8 cellular contexts compared by ENCODE assay signal in the genomic region with DNA sequence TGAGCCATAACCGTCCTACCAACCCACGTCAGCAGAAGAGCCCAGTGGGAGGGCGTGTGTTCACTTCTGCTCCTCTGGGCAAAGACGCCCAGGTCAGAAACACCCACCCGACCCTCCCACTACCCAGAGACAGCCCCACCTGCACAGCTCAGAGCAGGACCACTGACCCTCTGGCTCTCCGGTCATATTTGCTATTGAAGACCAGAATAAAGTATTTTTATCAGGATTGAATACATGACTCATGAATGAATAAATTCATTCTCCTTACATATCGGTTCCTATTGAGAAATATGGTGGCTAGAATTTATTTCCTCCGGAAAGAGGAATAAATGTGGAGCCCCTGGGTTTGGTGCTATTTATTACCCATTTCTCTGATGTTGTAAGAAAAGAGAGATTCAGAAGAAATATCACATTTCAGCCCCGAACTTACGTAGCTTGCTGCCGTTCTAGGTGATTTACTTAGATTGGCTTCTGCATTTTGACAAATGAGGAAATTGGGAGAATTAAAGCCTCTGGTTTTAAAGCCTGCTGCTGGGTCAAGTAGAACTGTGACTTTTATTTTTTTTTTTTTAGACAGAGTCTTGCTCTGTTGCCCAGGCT. TPM values are rescaled to one million over a fixed set of nuclear protein-coding genes. Genes with fewer than 3 reads are reported as not detected.
A peak's percentile ranks its signal among the peaks of the same experiment; 100 is the strongest.
DNase-seq lines count a peak whose midpoint lies in the region; ATAC-seq and TF ChIP-seq lines count a peak whose summit lies in the region.

No MANE protein-coding gene starts in this region.

- H3K9me3 Mint-ChIP-seq in activated CD4-positive, alpha-beta memory T cell treated with anti-CD3 and anti-CD28 coated beads for 36 hours: peaks cover 9% of the 10 kb centered on the region
- H3K9me3 Mint-ChIP-seq in activated CD4-positive, alpha-beta memory T cell treated with anti-CD3 and anti-CD28 coated beads, Interleukin-2, amount 10 ng/mL, durations not matched to agents 7 days and 5 days: peaks cover 11% of the 10 kb centered on the region
- H3K9me3 Mint-ChIP-seq in stimulated activated memory B cell treated with anti-CD40 and anti-IgM and Interleukin-4, amounts not matched to agents 10 μg/mL and 1 μg/mL and 100 μg/mL, for 72 hours: peaks cover 2% of the 10 kb centered on the region

- no peaks in the 10 kb centered on the region for H3K36me3 ChIP-seq in tibial artery

- CTCF ChIA-PET in activated CD4-positive, alpha-beta memory T cell treated with anti-CD3 and anti-CD28 coated beads for 36 hours (lab: Charles Lee): interaction anchor here (0.6 to 4.1 kb wide), 13 partner anchors 13 to 515 kb away, joined by 3 to 36 read pairs (median 3); partner anchors contain the start of gene POP5
- CTCF ChIA-PET in activated CD4-positive, alpha-beta memory T cell treated with anti-CD3 and anti-CD28 coated beads, Interleukin-2, amount 10 ng/mL, durations not matched to agents 7 days and 5 days (lab: Charles Lee): interaction anchor here (0.6 to 1.9 kb wide), 15 partner anchors 14 to 512 kb away, joined by 3 to 11 read pairs (median 4); no protein-coding TSS in a partner anchor

- no peak overlapping the region for H3K27ac Mint-ChIP-seq in activated CD4-positive, alpha-beta memory T cell treated with anti-CD3 and anti-CD28 coated beads for 36 hours
- H3K27ac Mint-ChIP-seq in activated CD4-positive, alpha-beta memory T cell treated with anti-CD3 and anti-CD28 coated beads, Interleukin-2, amount 10 ng/mL, durations not matched to agents 7 days and 5 days: no peak overlapping the region
- no peak overlapping the region for H3K27ac Mint-ChIP-seq in stimulated activated memory B cell treated with anti-CD40 and anti-IgM and Interleukin-4, amounts not matched to agents 10 μg/mL and 1 μg/mL and 100 μg/mL, for 72 hours

- H3K4me1 ChIP-seq in tibial artery: peaks cover 0 to 8% (median 5%) of the 10 kb centered on the region in 4 donors

- peak overlapping the region in 2 of 59 donors; percentile 21 to 26 for H3K27ac ChIP-seq in dorsolateral prefrontal cortex
- no peak overlapping the region for H3K27ac ChIP-seq in tibial artery

- H3K4me3 ChIP-seq in dorsolateral prefrontal cortex (peak overlapping the region; percentile 31 to 73 (median 52)), tibial artery (peak overlapping the region in 1 of 2 donors; percentile 34)

- peak overlapping the region; percentile 68 for H3K4me3 Mint-ChIP-seq in activated CD4-positive, alpha-beta memory T cell treated with anti-CD3 and anti-CD28 coated beads for 36 hours
- no peak overlapping the region for H3K4me3 Mint-ChIP-seq in activated CD4-positive, alpha-beta memory T cell treated with anti-CD3 and anti-CD28 coated beads, Interleukin-2, amount 10 ng/mL, durations not matched to agents 7 days and 5 days
- H3K4me3 Mint-ChIP-seq in stimulated activated memory B cell treated with anti-CD40 and anti-IgM and Interleukin-4, amounts not matched to agents 10 μg/mL and 1 μg/mL and 100 μg/mL, for 72 hours: peak overlapping the region; percentile 65

- POLR2A ChIA-PET in activated CD4-positive, alpha-beta memory T cell treated with anti-CD3 and anti-CD28 coated beads for 36 hours (lab: Charles Lee): interaction anchor here (0.7 kb wide), 1 partner anchor 57 kb away, joined by 4 read pairs; the partner anchor contains the start of gene OASL
- POLR2A ChIA-PET in activated CD4-positive, alpha-beta memory T cell treated with anti-CD3 and anti-CD28 coated beads, Interleukin-2, amount 10 ng/mL, durations not matched to agents 7 days and 5 days (lab: Charles Lee): no interaction called here

- H3K27me3 ChIP-seq in dorsolateral prefrontal cortex (no peaks in the 10 kb centered on the region), tibial artery (peaks cover 0 to 32% of the 10 kb centered on the region in 2 donors)

- ATAC-seq in stimulated activated memory B cell treated with anti-CD40 and anti-IgM and Interleukin-4, amounts not matched to agents 10 μg/mL and 1 μg/mL and 100 μg/mL, for 72 hours: no peak
- no peak for ATAC-seq in GM19395 (IDR thresholded peaks at IDR 0.05; ENCODE audit: unreplicated experiment)

- H3K36me3 Mint-ChIP-seq in activated CD4-positive, alpha-beta memory T cell treated with anti-CD3 and anti-CD28 coated beads for 36 hours: peaks cover 2% of the 10 kb centered on the region
- peaks cover 18% of the 10 kb centered on the region for H3K36me3 Mint-ChIP-seq in activated CD4-positive, alpha-beta memory T cell treated with anti-CD3 and anti-CD28 coated beads, Interleukin-2, amount 10 ng/mL, durations not matched to agents 7 days and 5 days (ENCODE audit: low read depth)
- no peaks in the 10 kb centered on the region for H3K36me3 Mint-ChIP-seq in stimulated activated memory B cell treated with anti-CD40 and anti-IgM and Interleukin-4, amounts not matched to agents 10 μg/mL and 1 μg/mL and 100 μg/mL, for 72 hours

- intact Hi-C loops in activated CD4-positive, alpha-beta memory T cell treated with anti-CD3 and anti-CD28 coated beads for 36 hours (cut with micrococcal nuclease): loop anchor here (1.0 to 10.0 kb wide), 5 partner anchors 36 to 511 kb away; partner anchors contain the start of genes C12orf43 and POP5
- intact Hi-C loops in dorsolateral prefrontal cortex (cut with DNase I): loop anchor here (5.0 to 10.0 kb wide), 3 partner anchors 34 to 514 kb away; partner anchors contain the start of gene POP5 (in 2 of the 2)
- intact Hi-C loops in tibial artery (cut with DNase I; ENCODE audit: low total_unique reads): no loop called here

- H3K9me3 ChIP-seq in tibial artery: peaks cover 0 to 11% (median 0%) of the 10 kb centered on the region in 3 donors

- peaks cover 1% of the 10 kb centered on the region for H3K27me3 Mint-ChIP-seq in activated CD4-positive, alpha-beta memory T cell treated with anti-CD3 and anti-CD28 coated beads for 36 hours
- H3K27me3 Mint-ChIP-seq in activated CD4-positive, alpha-beta memory T cell treated with anti-CD3 and anti-CD28 coated beads, Interleukin-2, amount 10 ng/mL, durations not matched to agents 7 days and 5 days: peaks cover 12% of the 10 kb centered on the region
- peaks cover 10% of the 10 kb centered on the region for H3K27me3 Mint-ChIP-seq in stimulated activated memory B cell treated with anti-CD40 and anti-IgM and Interleukin-4, amounts not matched to agents 10 μg/mL and 1 μg/mL and 100 μg/mL, for 72 hours

- H3K4me1 Mint-ChIP-seq in activated CD4-positive, alpha-beta memory T cell treated with anti-CD3 and anti-CD28 coated beads for 36 hours (ENCODE audit: low read depth): peaks cover 35% of the 10 kb centered on the region
- peaks cover 38% of the 10 kb centered on the region for H3K4me1 Mint-ChIP-seq in activated CD4-positive, alpha-beta memory T cell treated with anti-CD3 and anti-CD28 coated beads, Interleukin-2, amount 10 ng/mL, durations not matched to agents 7 days and 5 days
- H3K4me1 Mint-ChIP-seq in stimulated activated memory B cell treated with anti-CD40 and anti-IgM and Interleukin-4, amounts not matched to agents 10 μg/mL and 1 μg/mL and 100 μg/mL, for 72 hours: peaks cover 13% of the 10 kb centered on the region

- TF ChIP-seq CTCF in dorsolateral prefrontal cortex (IDR thresholded peaks at IDR 0.05 in 54 of 56, conservative IDR thresholded peaks at IDR 0.05 in 2 of 56; ENCODE audit: low read depth in 1 of 56, partially characterized antibody in 56 of 56) (peak in 18 of 56 donors; percentile 1 to 47 (median 18)), tibial artery (IDR thresholded peaks at IDR 0.05) (no peak)

- DNase-seq in activated CD4-positive, alpha-beta memory T cell treated with anti-CD3 and anti-CD28 coated beads for 36 hours: no peak
- DNase-seq in activated CD4-positive, alpha-beta memory T cell treated with anti-CD3 and anti-CD28 coated beads, Interleukin-2, amount 10 ng/mL, durations not matched to agents 7 days and 5 days: no peak
- DNase-seq in NOMO-1 treated with dmso at 0.1 percent for 144 hours (lab: John Stamatoyannopoulos, UW; ENCODE audit: unreplicated experiment): peak; percentile 86
- DNase-seq in dorsolateral prefrontal cortex: no peak
- no peak for DNase-seq in NCI-H1436 (lab: John Stamatoyannopoulos, UW)
- no peak for DNase-seq in tibial artery

RNA-seq across cellular contexts. Expression of gene P2RX7, which starts 36.4 kb away (rescaled TPM):
- 10 to 100 TPM; 11.3 to 12.2 TPM for total RNA-seq in activated CD4-positive, alpha-beta memory T cell treated with anti-CD3 and anti-CD28 coated beads for 36 hours
- total RNA-seq in activated CD4-positive, alpha-beta memory T cell treated with anti-CD3 and anti-CD28 coated beads, Interleukin-2, amount 10 ng/mL, durations not matched to agents 7 days and 5 days: 10 to 100 TPM; 47.0 to 49.1 TPM
- total RNA-seq in dorsolateral prefrontal cortex: 100 to 1,000 TPM in 20 of 120 experiments, 10 to 100 TPM in 100; 21.6 to 148 (median 62.3) TPM

RNA-seq across cellular contexts. Expression of gene OASL, which starts 57.3 kb away (rescaled TPM):
- 10 to 100 TPM; 21.9 to 26.5 TPM for total RNA-seq in activated CD4-positive, alpha-beta memory T cell treated with anti-CD3 and anti-CD28 coated beads for 36 hours
- 100 to 1,000 TPM; 104 to 107 TPM for total RNA-seq in activated CD4-positive, alpha-beta memory T cell treated with anti-CD3 and anti-CD28 coated beads, Interleukin-2, amount 10 ng/mL, durations not matched to agents 7 days and 5 days
- total RNA-seq in dorsolateral prefrontal cortex: 10 to 100 TPM in 1 of 120 experiments, 1 to 10 TPM in 14, under 1 TPM in 79, not detected in 26; 0.17 to 12.0 (median 0.60) TPM
